8 cellular contexts compared by ENCODE assay signal in genomic region chr17:42997984-42998938, GRCh38. TPM values are rescaled to one million over a fixed set of nuclear protein-coding genes. Genes with fewer than 3 reads are reported as not detected.
DNase-seq lines count a peak whose midpoint lies in the region; ATAC-seq and TF ChIP-seq lines count a peak whose summit lies in the region.

RPL27 (plus strand) TSS chr17:42998419; CDS start chr17:42998751, 332 bp downstream.

- peak within 1 kb of the TSS; percentile 79 for H3K27ac ChIP-seq in PC-3 (ENCODE audit: low read length)

- H3K9me3 ChIP-seq in PC-3 (ENCODE audit: low read length) (no peaks in the 10 kb centered on the region), mucosa of stomach (ENCODE audit: control insufficient read depth, low read length) (no peaks in the 10 kb centered on the region)

- peak; percentile 100 for DNase-seq in DMS153 (lab: John Stamatoyannopoulos, UW)
- peak; percentile 98 for DNase-seq in PC-3
- peak; percentile 98 for DNase-seq in activated T-cell treated with anti-CD3 and anti-CD28 coated beads, Interleukin-2, amount 50 U/mL, for 1 hour
- DNase-seq in erythroblast (lab: John Stamatoyannopoulos, UW): peak; percentile 99 to 100
- peak; percentile 94 for DNase-seq in stimulated activated CD8-positive, alpha-beta memory T cell treated with anti-CD3 and anti-CD28 coated beads, Interleukin-7, amount 100 ng/mL, for 24 hours (ENCODE audit: low read depth)

- BruUV-seq in PC-3 (replicated peaks; lab: Mats Ljungman, UMichigan): TSS peak; percentile 77

- H3K27me3 ChIP-seq in PC-3 (ENCODE audit: low read length) (no peaks in the 10 kb centered on the region), mucosa of stomach (ENCODE audit: control insufficient read depth, insufficient read depth, low read length) (no peaks in the 10 kb centered on the region)

- peak; percentile 50; the same call in 1 of the 2 replicates for TF ChIP-seq EP300 in Ishikawa (IDR thresholded peaks at IDR 0.05; ENCODE audit: borderline replicate concordance)

- peaks cover 16% of the 10 kb centered on the region; the same call in 1 of the 2 replicates for H4K20me1 ChIP-seq in PC-3 (ENCODE audit: low read length)

- POLR2A ChIA-PET in PC-3 (lab: Charles Lee; ENCODE audit: unreplicated experiment): interaction anchor here (0.6 to 1.2 kb wide), 8 partner anchors 10 to 1896 kb away, joined by 3 to 16 read pairs (median 4); no protein-coding TSS in a partner anchor

- TF ChIP-seq CTCF in PC-3 (conservative IDR thresholded peaks at IDR 0.05; ENCODE audit: low read depth, low read length): peak; percentile 73

- H3K4me2 ChIP-seq in PC-3 (ENCODE audit: low read length): peak within 1 kb of the TSS; percentile 99

- no peaks in the 10 kb centered on the region for H3F3A ChIP-seq in PC-3 (ENCODE audit: low read length, unreplicated experiment)

- peak; percentile 64 for TF ChIP-seq RAD21 in Ishikawa (IDR thresholded peaks at IDR 0.05; ENCODE audit: low read depth)

- H3K4me3 ChIP-seq in PC-3 (ENCODE audit: low read length) (peak within 1 kb of the TSS; percentile 95), mucosa of stomach (ENCODE audit: low read length) (peak within 1 kb of the TSS; percentile 97)

- intact Hi-C loops in PC-3 (cut with micrococcal nuclease): loop anchor here (2.0 to 5.0 kb wide), 2 partner anchors 33 to 151 kb away; partner anchors contain the start of gene AARSD1

- H3K9ac ChIP-seq in PC-3 (ENCODE audit: low read length) (peak within 1 kb of the TSS; percentile 99), mucosa of stomach (ENCODE audit: low read length) (peak within 1 kb of the TSS; percentile 96)

- peak; percentile 92 for ATAC-seq in GM21529 (IDR thresholded peaks at IDR 0.05; ENCODE audit: unreplicated experiment)
- ATAC-seq in PC-3: peak; percentile 85

- TF ChIP-seq POLR2A in erythroblast (IDR thresholded peaks at IDR 0.05; ENCODE audit: low read length): peak; percentile 98

- H3K4me1 ChIP-seq in PC-3 (ENCODE audit: insufficient read depth, low read length) (peaks cover 36% of the 10 kb centered on the region), mucosa of stomach (ENCODE audit: control insufficient read depth, insufficient read depth, low read length) (peaks cover 12% of the 10 kb centered on the region)

- CTCF ChIA-PET in PC-3 (lab: Charles Lee): interaction anchor here (0.6 to 1.6 kb wide), 9 partner anchors 16 to 1191 kb away, joined by 3 to 20 read pairs (median 3); partner anchors contain the start of genes RUNDC1 and WNK4

- H3K79me2 ChIP-seq in PC-3 (ENCODE audit: low read length): peaks cover 27% of the 10 kb centered on the region

- H3K9me2 ChIP-seq in PC-3 (replicated peaks; ENCODE audit: low read length): no peaks in the 10 kb centered on the region

- H3K36me3 ChIP-seq in PC-3 (ENCODE audit: low read depth, low read length) (peaks cover 33% of the 10 kb centered on the region), mucosa of stomach (ENCODE audit: control insufficient read depth, insufficient read depth, low read length) (no peaks in the 10 kb centered on the region)

- 0 out of 2 replicates have a peak within 1 kb of the TSS, but pooled peaks have one; percentile 29 for H2AFZ ChIP-seq in PC-3 (ENCODE audit: low read length)

TF ChIP-seq in Ishikawa, 13 proteins besides CTCF, POLR2A, EP300 and RAD21:
- TF ChIP-seq MAX (IDR thresholded peaks at IDR 0.05): peak; percentile 93
- peak; percentile 39; the same call in 1 of the 2 replicates for TF ChIP-seq CEBPB (IDR thresholded peaks at IDR 0.05)
- no peak for TF ChIP-seq REST (IDR thresholded peaks at IDR 0.05; ENCODE audit: low read depth)
- peak; percentile 26; the same call in 1 of the 2 replicates for TF ChIP-seq NFIC (IDR thresholded peaks at IDR 0.05)
- peak; percentile 69 for TF ChIP-seq YY1 (IDR thresholded peaks at IDR 0.05; ENCODE audit: low read depth)
- TF ChIP-seq TAF1 (IDR thresholded peaks at IDR 0.05; ENCODE audit: low read depth): peak; percentile 99
- peak; percentile 26; the same call in 1 of the 2 replicates for TF ChIP-seq EGR1 (IDR thresholded peaks at IDR 0.05)
- peak; percentile 85 for TF ChIP-seq USF1 (IDR thresholded peaks at IDR 0.05)
- peak; percentile 87 for TF ChIP-seq CREB1 (IDR thresholded peaks at IDR 0.05; ENCODE audit: low read depth)
- peak; percentile 91 for TF ChIP-seq TEAD4 (IDR thresholded peaks at IDR 0.05)
- TF ChIP-seq TCF12 (IDR thresholded peaks at IDR 0.05; ENCODE audit: low read depth): peak; percentile 88
- 0 out of 2 replicates have a peak, but pooled peaks have one; percentile 66 for TF ChIP-seq FOXM1 (IDR thresholded peaks at IDR 0.05; ENCODE audit: borderline replicate concordance, low read depth)
- no peak for TF ChIP-seq ZBTB7A (IDR thresholded peaks at IDR 0.05; ENCODE audit: low read depth)

RNA-seq across cellular contexts. Expression of gene RPL27, which starts in this region (rescaled TPM):
- total RNA-seq in PC-3 (2014; rRNA removed): 667 and 784 TPM in 2 replicates

Comparison
In these comparisons a context has a peak if more than half of its experiments do, and no peak if none do; other contexts are left out.
1. Peak in every context shown above with its lines: DNase-seq, ATAC-seq, H3K4me3 ChIP-seq and H3K27ac ChIP-seq.